10 cellular contexts compared by ENCODE assay signal in genomic region chr1:248194117-248194516, GRCh38. TPM values are rescaled to one million over a fixed set of nuclear protein-coding genes. Genes with fewer than 3 reads are reported as not detected.
"Had no signal": no experiment of that assay in that cellular context is flagged by ENCODE, and none has a peak within 500 bp of the region (broad histone marks: within the 10 kb centered on the region; RNA-seq: fewer than 3 reads in every experiment).

No MANE protein-coding gene starts in this region.

- FAIRE-seq: HepG2, HTR-8/SVneo had no signal

- H3K27ac ChIP-seq: HL-60, KMS-11 had no signal

- DNase-seq: IMR-90, KBM-7, KG1 had no signal

- H3K4me3 Mint-ChIP-seq: IgD-negative memory B cell had no signal

- H3K9ac ChIP-seq: KMS-11 had no signal

- H3K4me1 Mint-ChIP-seq: IgD-negative memory B cell had no signal

- ATAC-seq: HepG2 had no signal

- H3K27me3 Mint-ChIP-seq: IgD-negative memory B cell had no signal

- H3K27ac Mint-ChIP-seq: IgD-negative memory B cell had no signal

- H3K4me2 ChIP-seq: KMS-11 had no signal

RNA-seq across cellular contexts. Expression of gene OR2M3, which starts 2.9 kb away (rescaled TPM):
- total RNA-seq: HepG2, HT-29, IMR-90 had no signal
- polyA plus RNA-seq: HepG2, IgD-negative memory B cell, IMR-90 had no signal

RNA-seq across cellular contexts. Expression of gene OR2M2, which starts 19.5 kb away (rescaled TPM):
- total RNA-seq: HepG2, HT-29, HT1080, IMR-90 had no signal
- polyA plus RNA-seq: HepG2, IgD-negative memory B cell, IMR-90 had no signal

RNA-seq across cellular contexts. Expression of gene OR2M4, which starts 37.1 kb away (rescaled TPM):
- total RNA-seq: HepG2, HT-29, IMR-90 had no signal
- polyA plus RNA-seq: HepG2, IgD-negative memory B cell, IMR-90 had no signal

RNA-seq across cellular contexts. Expression of gene OR2M5, which starts 49.2 kb away (rescaled TPM):
- total RNA-seq: HepG2, HT-29, HT1080, IMR-90 had no signal
- polyA plus RNA-seq: HepG2, IgD-negative memory B cell, IMR-90 had no signal
